ENCODE assay signal across 28 cellular contexts in the genomic region with DNA sequence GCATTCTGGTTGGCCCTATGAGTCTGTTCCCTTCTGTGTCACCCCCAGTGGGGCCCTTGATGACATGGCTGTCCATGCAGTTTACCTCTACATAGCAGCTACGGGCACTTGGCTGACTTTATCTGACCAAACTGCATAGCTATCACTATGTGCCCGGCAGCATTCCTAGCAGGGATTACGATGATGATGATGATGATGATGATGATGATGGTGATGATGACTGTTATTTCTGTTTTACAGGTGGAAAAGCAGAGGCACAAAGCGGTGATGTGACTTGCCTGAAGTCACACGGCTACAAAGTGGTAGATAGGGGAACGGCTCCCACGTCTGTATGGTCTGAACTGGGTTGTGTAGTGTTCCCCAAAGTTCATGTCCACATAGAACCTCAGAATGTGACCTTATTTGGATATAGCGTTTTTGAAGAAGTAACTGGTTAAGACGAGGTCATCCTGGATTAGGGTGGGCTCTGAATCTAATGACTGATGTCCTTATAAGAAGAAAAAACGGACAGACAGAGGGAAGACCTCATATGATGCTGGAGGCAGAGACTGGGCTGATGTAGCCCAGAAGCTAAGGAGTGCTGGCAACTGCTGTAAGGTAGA. TPM values are rescaled to one million over a fixed set of nuclear protein-coding genes. Genes with fewer than 3 reads are reported as not detected.
DNase-seq lines count a peak whose midpoint lies in the region; ATAC-seq and TF ChIP-seq lines count a peak whose summit lies in the region.
"Had no signal": no experiment of that assay in that cellular context is flagged by ENCODE, and none has a peak within 500 bp of the region (broad histone marks: within the 10 kb centered on the region; RNA-seq: fewer than 3 reads in every experiment).

No MANE protein-coding gene starts in this region.

- H3K4me1 ChIP-seq in BLaER1 (peaks cover 99% of the 10 kb centered on the region), left lung (peaks cover 0 to 42% of the 10 kb centered on the region in 2 donors)
- H3K4me1 ChIP-seq: foreskin keratinocyte had no signal

- no peak overlapping the region for H3K4me3 ChIP-seq in BLaER1
- no peak overlapping the region for H3K4me3 ChIP-seq in left lung
- H3K4me3 ChIP-seq: esophagus squamous epithelium, GM23248, SJCRH30 had no signal

- peak overlapping the region; percentile 91 for H3K4me2 ChIP-seq in BLaER1

- CTCF ChIA-PET in T-cell (lab: Charles Lee): no interaction called here
- CTCF ChIA-PET in activated naive CD4-positive, alpha-beta T cell treated with anti-CD3 and anti-CD28 coated beads, Interleukin-2, amount 10 ng/mL, durations not matched to agents 7 days and 5 days (lab: Charles Lee): interaction anchor here (0.6 kb wide), 1 partner anchor 449 kb away, joined by 3 read pairs; no protein-coding TSS in a partner anchor

- H3K9ac ChIP-seq in BLaER1: peak overlapping the region; percentile 38
- H3K9ac ChIP-seq: GM23248 had no signal

- DNase-seq in CD1c-positive myeloid dendritic cell (ENCODE audit: extremely low spot score): peak; percentile 58
- no peak for DNase-seq in T-cell
- no peak for DNase-seq in immature natural killer cell
- no peak for DNase-seq in left lung
- DNase-seq in activated naive CD4-positive, alpha-beta T cell treated with anti-CD3 and anti-CD28 coated beads, Interleukin-2, amount 10 ng/mL, durations not matched to agents 7 days and 5 days: no peak
- no peak for DNase-seq in cerebellar cortex (ENCODE audit: low spot score)
- DNase-seq: activated CD4-positive, CD25-positive, alpha-beta regulatory T cell; activated CD8-positive, alpha-beta T cell treated with anti-CD3 and anti-CD28 coated beads for 36 hours; activated effector memory CD4-positive, alpha-beta T cell treated with anti-CD3 and anti-CD28 coated beads, Interleukin-2, amount 50 U/mL, for 16 hours; central memory CD4-positive, alpha-beta T cell; esophagus squamous epithelium; foreskin keratinocyte; GM23248; head of caudate nucleus; islet precursor cell; left ventricle myocardium superior; NCI-H1092 treated with DMSO at 0.1 percent for 48 hours; NCI-H187 treated with DMSO at 0.1 percent for 48 hours; NCI-H2171 treated with DMSO at 0.1 percent for 48 hours; NCI-H510A; right cardiac atrium; SJCRH30; stimulated activated CD4-positive, alpha-beta T cell treated with anti-CD3 and anti-CD28 coated beads, Interleukin-2, amount 100 ng/mL, for 24 hours; stimulated activated CD8-positive, alpha-beta memory T cell treated with anti-CD3 and anti-CD28 coated beads, Interleukin-4, amount 100 ng/mL, for 48 hours had no signal

- H3K27ac Mint-ChIP-seq in T-cell (peak overlapping the region; percentile 53 to 95), immature natural killer cell (peak overlapping the region in 4 of 6 donors; percentile 25 to 55 (median 40))
- H3K27ac Mint-ChIP-seq in activated naive CD4-positive, alpha-beta T cell treated with anti-CD3 and anti-CD28 coated beads, Interleukin-2, amount 10 ng/mL, durations not matched to agents 7 days and 5 days: no peak overlapping the region
- H3K27ac Mint-ChIP-seq: activated CD8-positive, alpha-beta T cell treated with anti-CD3 and anti-CD28 coated beads for 36 hours; type B pancreatic cell had no signal

- H3K27ac ChIP-seq in BLaER1 (peak overlapping the region; percentile 54), left lung (no peak overlapping the region)
- H3K27ac ChIP-seq: C4-2B, esophagus squamous epithelium, foreskin keratinocyte, neutrophil, SJCRH30 had no signal

- TF ChIP-seq CTCF in left lung (IDR thresholded peaks at IDR 0.05): no peak

- no peaks in the 10 kb centered on the region for H3K27me3 ChIP-seq in BLaER1
- no peaks in the 10 kb centered on the region for H3K27me3 ChIP-seq in left lung
- H3K27me3 ChIP-seq: foreskin keratinocyte, neutrophil, SJCRH30 had no signal

- intact Hi-C loops in left lung (cut with DNase I): no loop called here

- H3K9me3 ChIP-seq in BLaER1 (no peaks in the 10 kb centered on the region), left lung (no peaks in the 10 kb centered on the region)
- H3K9me3 ChIP-seq: esophagus squamous epithelium, neutrophil, SJCRH30 had no signal

- H3K27me3 Mint-ChIP-seq in T-cell: no peaks in the 10 kb centered on the region
- peaks cover 0 to 4% (median 0%) of the 10 kb centered on the region in 3 donors for H3K27me3 Mint-ChIP-seq in immature natural killer cell (ENCODE audit: low read depth in 3 of 3)
- H3K27me3 Mint-ChIP-seq in activated naive CD4-positive, alpha-beta T cell treated with anti-CD3 and anti-CD28 coated beads, Interleukin-2, amount 10 ng/mL, durations not matched to agents 7 days and 5 days: peaks cover 19% of the 10 kb centered on the region
- H3K27me3 Mint-ChIP-seq: activated CD8-positive, alpha-beta T cell treated with anti-CD3 and anti-CD28 coated beads for 36 hours had no signal

- H3K4me3 Mint-ChIP-seq in T-cell: peak overlapping the region in 1 of 3 donors; percentile 49
- peak overlapping the region in 1 of 5 donors; percentile 14 for H3K4me3 Mint-ChIP-seq in immature natural killer cell
- no peak overlapping the region for H3K4me3 Mint-ChIP-seq in activated naive CD4-positive, alpha-beta T cell treated with anti-CD3 and anti-CD28 coated beads, Interleukin-2, amount 10 ng/mL, durations not matched to agents 7 days and 5 days
- H3K4me3 Mint-ChIP-seq: activated CD8-positive, alpha-beta T cell treated with anti-CD3 and anti-CD28 coated beads for 36 hours; type B pancreatic cell had no signal

- H3K9me3 Mint-ChIP-seq in T-cell: no peaks in the 10 kb centered on the region
- no peaks in the 10 kb centered on the region for H3K9me3 Mint-ChIP-seq in immature natural killer cell
- no peaks in the 10 kb centered on the region for H3K9me3 Mint-ChIP-seq in activated naive CD4-positive, alpha-beta T cell treated with anti-CD3 and anti-CD28 coated beads, Interleukin-2, amount 10 ng/mL, durations not matched to agents 7 days and 5 days
- H3K9me3 Mint-ChIP-seq: activated CD8-positive, alpha-beta T cell treated with anti-CD3 and anti-CD28 coated beads for 36 hours; type B pancreatic cell had no signal

- POLR2A ChIA-PET in T-cell (lab: Charles Lee): no interaction called here

- H3K4me1 Mint-ChIP-seq in T-cell: peaks cover 76 to 78% (median 77%) of the 10 kb centered on the region in 3 donors
- H3K4me1 Mint-ChIP-seq in immature natural killer cell: peaks cover 73 to 78% of the 10 kb centered on the region in 2 donors
- peaks cover 57% of the 10 kb centered on the region for H3K4me1 Mint-ChIP-seq in activated naive CD4-positive, alpha-beta T cell treated with anti-CD3 and anti-CD28 coated beads, Interleukin-2, amount 10 ng/mL, durations not matched to agents 7 days and 5 days

- H3K36me3 ChIP-seq in BLaER1: peaks cover 64% of the 10 kb centered on the region
- H3K36me3 ChIP-seq in left lung: no peaks in the 10 kb centered on the region
- H3K36me3 ChIP-seq: esophagus squamous epithelium had no signal

- H3K36me3 Mint-ChIP-seq in T-cell (peaks cover 9% of the 10 kb centered on the region), immature natural killer cell (peaks cover 0 to 5% (median 3%) of the 10 kb centered on the region in 3 donors)
- peaks cover 22% of the 10 kb centered on the region for H3K36me3 Mint-ChIP-seq in activated naive CD4-positive, alpha-beta T cell treated with anti-CD3 and anti-CD28 coated beads, Interleukin-2, amount 10 ng/mL, durations not matched to agents 7 days and 5 days
- H3K36me3 Mint-ChIP-seq: type B pancreatic cell had no signal

- H4K20me1 ChIP-seq in BLaER1: peaks cover 100% of the 10 kb centered on the region

- ATAC-seq in T-cell (replicated peaks in 1 of 4) (no peak), left lung (no peak)
- ATAC-seq: activated CD8-positive, alpha-beta T cell treated with anti-CD3 and anti-CD28 coated beads for 36 hours; foreskin keratinocyte; left ventricle myocardium superior; right cardiac atrium had no signal

RNA-seq across cellular contexts. Expression of gene RUNX1, which starts 57.6 kb away (rescaled TPM):
- total RNA-seq in T-cell: 100 to 1,000 TPM in 3 of 5 donors, 10 to 100 TPM in 2; 87.0 to 117 (median 104) TPM
- polyA plus RNA-seq in immature natural killer cell: 10 to 100 TPM in 2 of 3 donors, 1 to 10 TPM in 1; 6.2 to 25.2 (median 10.6) TPM
- total RNA-seq in left lung: 10 to 100 TPM; 81.1 to 89.6 TPM
